In the genomic region with DNA sequence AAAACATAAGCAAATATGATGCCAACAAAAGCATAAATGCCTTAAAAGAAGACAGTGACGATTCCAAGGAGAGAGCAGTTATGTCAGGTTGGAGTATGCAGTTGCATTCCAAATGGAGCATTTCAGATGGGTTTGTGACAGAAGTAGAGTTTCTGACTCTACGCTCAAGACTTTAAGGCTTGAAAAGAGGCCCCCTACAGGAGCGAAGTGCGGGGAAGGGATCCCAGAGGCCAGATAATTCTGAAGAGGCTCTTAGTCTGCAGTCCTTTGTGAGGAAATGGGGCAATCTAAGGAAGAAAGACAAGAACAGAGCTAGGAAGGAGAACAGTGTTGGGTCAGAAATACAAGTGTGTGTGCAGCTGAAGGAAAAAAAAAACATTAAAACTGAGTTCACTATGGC, we compare ENCODE assay signal across 21 cellular contexts.
"Had no signal": no experiment of that assay in that cellular context is flagged by ENCODE, and none has a peak within 500 bp of the region (broad histone marks: within the 10 kb centered on the region; RNA-seq: fewer than 3 reads in every experiment).

No MANE protein-coding gene starts in this region.

- H3K27ac Mint-ChIP-seq: stimulated activated naive B cell treated with anti-CD40 and anti-IgM and Interleukin-4, amounts not matched to agents 10 μg/mL and 1 μg/mL and 100 μg/mL, for 72 hours; stimulated activated naive CD8-positive, alpha-beta T cell treated with anti-CD3 and anti-CD28 coated beads, Interleukin-15, amount 100 ng/mL, for 72 hours had no signal

- H3K36me3 Mint-ChIP-seq: naive thymus-derived CD4-positive, alpha-beta T cell; stimulated activated naive B cell treated with anti-CD40 and anti-IgM and Interleukin-4, amounts not matched to agents 10 μg/mL and 1 μg/mL and 100 μg/mL, for 72 hours had no signal

- H3K4me3 Mint-ChIP-seq: stimulated activated naive B cell treated with anti-CD40 and anti-IgM and Interleukin-4, amounts not matched to agents 10 μg/mL and 1 μg/mL and 100 μg/mL, for 72 hours; stimulated activated naive CD8-positive, alpha-beta T cell treated with anti-CD3 and anti-CD28 coated beads, Interleukin-15, amount 100 ng/mL, for 72 hours had no signal

- H3K27ac ChIP-seq: dorsolateral prefrontal cortex, epithelial cell of prostate, esophagus muscularis mucosa, gastrocnemius medialis, heart right ventricle, skin epidermis, testis, tibial nerve had no signal

- H3K4me3 ChIP-seq: dorsolateral prefrontal cortex, esophagus muscularis mucosa, gastrocnemius medialis, heart right ventricle, skin epidermis, testis, tibial nerve had no signal

- ATAC-seq: gastrocnemius medialis; heart right ventricle; left colon; left ventricle myocardium superior; naive thymus-derived CD4-positive, alpha-beta T cell; sciatic nerve; stimulated activated naive B cell treated with anti-CD40 and anti-IgM and Interleukin-4, amounts not matched to agents 10 μg/mL and 1 μg/mL and 100 μg/mL, for 72 hours; stimulated activated naive CD8-positive, alpha-beta T cell treated with anti-CD3 and anti-CD28 coated beads, Interleukin-15, amount 100 ng/mL, for 72 hours had no signal

- H3K9me3 Mint-ChIP-seq: stimulated activated naive B cell treated with anti-CD40 and anti-IgM and Interleukin-4, amounts not matched to agents 10 μg/mL and 1 μg/mL and 100 μg/mL, for 72 hours had no signal

- FAIRE-seq: endometrium had no signal

- DNase-seq: cortex of kidney; dorsolateral prefrontal cortex; effector CD8-positive, alpha-beta T cell; gastrocnemius medialis; heart right ventricle; hypothalamus; left colon; left ventricle myocardium superior; naive thymus-derived CD4-positive, alpha-beta T cell; posterior cingulate gyrus; stimulated activated CD4-positive, alpha-beta T cell treated with anti-CD3 and anti-CD28 coated beads, Interleukin-2, amount 100 ng/mL, for 24 hours; stimulated activated CD4-positive, alpha-beta T cell treated with anti-CD3 and anti-CD28 coated beads, Interleukin-4, amount 100 ng/mL, for 4 hours; stimulated activated naive B cell treated with anti-CD40 and anti-IgM and Interleukin-4, amounts not matched to agents 10 μg/mL and 1 μg/mL and 100 μg/mL, for 72 hours; stimulated activated naive CD8-positive, alpha-beta T cell treated with anti-CD3 and anti-CD28 coated beads, Interleukin-15, amount 100 ng/mL, for 72 hours; testis had no signal

- H3K27me3 ChIP-seq: dorsolateral prefrontal cortex, esophagus muscularis mucosa, gastrocnemius medialis, heart right ventricle, testis, tibial nerve had no signal

- H3K4me1 ChIP-seq: esophagus muscularis mucosa, gastrocnemius medialis, heart right ventricle, testis had no signal

- H3K9me3 ChIP-seq: esophagus muscularis mucosa, gastrocnemius medialis, heart right ventricle, testis, tibial nerve had no signal

- H3K4me1 Mint-ChIP-seq: stimulated activated naive B cell treated with anti-CD40 and anti-IgM and Interleukin-4, amounts not matched to agents 10 μg/mL and 1 μg/mL and 100 μg/mL, for 72 hours; stimulated activated naive CD8-positive, alpha-beta T cell treated with anti-CD3 and anti-CD28 coated beads, Interleukin-15, amount 100 ng/mL, for 72 hours had no signal

- H3K36me3 ChIP-seq: esophagus muscularis mucosa, gastrocnemius medialis, tibial nerve had no signal

- H3K27me3 Mint-ChIP-seq: stimulated activated naive B cell treated with anti-CD40 and anti-IgM and Interleukin-4, amounts not matched to agents 10 μg/mL and 1 μg/mL and 100 μg/mL, for 72 hours; stimulated activated naive CD8-positive, alpha-beta T cell treated with anti-CD3 and anti-CD28 coated beads, Interleukin-15, amount 100 ng/mL, for 72 hours had no signal
